ENCODE assay signal across 32 cellular contexts in the genomic region with DNA sequence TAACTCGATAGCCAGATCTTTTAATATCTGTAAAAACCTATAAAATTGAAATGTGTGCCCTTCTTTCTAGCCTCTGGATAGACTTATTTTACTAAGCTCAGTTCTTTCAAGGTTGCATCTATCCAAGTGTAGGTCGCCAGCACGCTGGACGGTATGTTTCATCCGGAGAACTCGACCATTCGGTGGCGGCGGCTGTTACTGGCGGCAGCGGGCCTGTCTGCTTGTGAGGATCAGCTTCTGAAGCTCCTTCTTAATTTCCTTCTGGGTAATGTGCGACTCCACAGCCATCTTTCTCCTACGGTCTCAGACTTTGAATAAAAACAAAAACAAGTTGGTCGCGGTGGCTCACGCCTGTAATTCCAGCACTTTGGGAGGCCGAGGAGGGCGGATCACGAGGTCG. TPM values are rescaled to one million over a fixed set of nuclear protein-coding genes. Genes with fewer than 3 reads are reported as not detected.
"Had no signal": no experiment of that assay in that cellular context is flagged by ENCODE, and none has a peak within 500 bp of the region (broad histone marks: within the 10 kb centered on the region; RNA-seq: fewer than 3 reads in every experiment).

No MANE protein-coding gene starts in this region.

- DNase-seq: stimulated activated CD4-positive, alpha-beta T cell treated with anti-CD3 and anti-CD28 coated beads, Interleukin-2, amount 100 ng/mL, for 48 hours; stimulated activated CD4-positive, alpha-beta T cell treated with anti-CD3 and anti-CD28 coated beads, Interleukin-4, amount 100 ng/mL, for 1 hour; stimulated activated CD4-positive, alpha-beta T cell treated with anti-CD3 and anti-CD28 coated beads, Interleukin-4, amount 100 ng/mL, for 24 hours; stimulated activated CD4-positive, alpha-beta T cell treated with anti-CD3 and anti-CD28 coated beads, Interleukin-4, amount 100 ng/mL, for 4 hours; stimulated activated CD8-positive, alpha-beta memory T cell treated with anti-CD3 and anti-CD28 coated beads, Interleukin-4, amount 100 ng/mL, for 48 hours; stimulated activated naive B cell treated with anti-CD40 and anti-IgM and Interleukin-4, amounts not matched to agents 10 μg/mL and 1 μg/mL and 100 μg/mL, for 72 hours; stimulated activated naive CD4-positive, alpha-beta T cell; stimulated activated naive CD4-positive, alpha-beta T cell treated with Interleukin-2 at 50 U/mL for 16 hours; stimulated activated naive CD8-positive, alpha-beta T cell treated with anti-CD3 and anti-CD28 coated beads, Interleukin-15, amount 100 ng/mL, for 72 hours; stimulated activated naive CD8-positive, alpha-beta T cell treated with anti-CD3 and anti-CD28 coated beads, Interleukin-15, Interleukin-2, amounts not matched to agents 100 U/mL and 50 U/mL, for 24 hours; stomach; substantia nigra; testis; thyroid gland; tibial artery; transverse colon; trophoblast cell; upper lobe of right lung; uterus had no signal

- FAIRE-seq: urothelium cell line had no signal

- H3K4me1 ChIP-seq: stomach, suprapubic skin, testis, thyroid gland, tibial artery, tibial nerve, transverse colon, upper lobe of left lung, upper lobe of right lung, uterus, vagina had no signal

- H3K9me3 ChIP-seq: stomach, suprapubic skin, testis, thoracic aorta, thyroid gland, tibial artery, tibial nerve, transverse colon, upper lobe of left lung, upper lobe of right lung, uterus, vagina had no signal

- H3K4me3 ChIP-seq: stomach, suprapubic skin, testis, thoracic aorta, thyroid gland, tibial artery, tibial nerve, transverse colon, upper lobe of left lung, upper lobe of right lung, uterus, vagina had no signal

- ATAC-seq: stimulated activated effector memory CD8-positive, alpha-beta T cell treated with anti-CD3 and anti-CD28 coated beads, Interleukin-12 subunit alpha, Interleukin-12 subunit beta, amount 100 ng/mL, for 72 hours; stimulated activated memory B cell treated with anti-CD40 and anti-IgM and Interleukin-4, amounts not matched to agents 10 μg/mL and 1 μg/mL and 100 μg/mL, for 72 hours; stimulated activated naive B cell treated with anti-CD40 and anti-IgM and Interleukin-4, amounts not matched to agents 10 μg/mL and 1 μg/mL and 100 μg/mL, for 72 hours; stimulated activated naive CD8-positive, alpha-beta T cell treated with anti-CD3 and anti-CD28 coated beads, Interleukin-15, amount 100 ng/mL, for 72 hours; stimulated activated naive CD8-positive, alpha-beta T cell treated with anti-CD3 and anti-CD28 coated beads, Interleukin-15, Interleukin-2, amounts not matched to agents 100 U/mL and 50 U/mL, for 24 hours; upper lobe of right lung had no signal

- H3K27me3 ChIP-seq: stomach, suprapubic skin, testis, thyroid gland, tibial artery, tibial nerve, transverse colon, upper lobe of left lung, upper lobe of right lung, uterus, vagina had no signal

- H3K36me3 ChIP-seq: stomach, suprapubic skin, thoracic aorta, thyroid gland, tibial artery, tibial nerve, transverse colon, upper lobe of left lung, upper lobe of right lung, uterus, vagina had no signal

- H3K27ac ChIP-seq: stomach, suprapubic skin, testis, thoracic aorta, thyroid gland, tibial artery, tibial nerve, transverse colon, upper lobe of left lung, upper lobe of right lung, uterus, vagina had no signal

RNA-seq across cellular contexts. Expression of a gene that starts 4.1 kb away (rescaled TPM):
- total RNA-seq: stomach, subcutaneous adipose tissue, suprapubic skin, temporal lobe, thoracic aorta, thyroid gland, tibial nerve, transverse colon, upper lobe of left lung, upper lobe of right lung, ureter, urinary bladder, uterus, vagina had no signal
- polyA plus RNA-seq: stomach, thymus, urinary bladder had no signal
